In the genomic region with DNA sequence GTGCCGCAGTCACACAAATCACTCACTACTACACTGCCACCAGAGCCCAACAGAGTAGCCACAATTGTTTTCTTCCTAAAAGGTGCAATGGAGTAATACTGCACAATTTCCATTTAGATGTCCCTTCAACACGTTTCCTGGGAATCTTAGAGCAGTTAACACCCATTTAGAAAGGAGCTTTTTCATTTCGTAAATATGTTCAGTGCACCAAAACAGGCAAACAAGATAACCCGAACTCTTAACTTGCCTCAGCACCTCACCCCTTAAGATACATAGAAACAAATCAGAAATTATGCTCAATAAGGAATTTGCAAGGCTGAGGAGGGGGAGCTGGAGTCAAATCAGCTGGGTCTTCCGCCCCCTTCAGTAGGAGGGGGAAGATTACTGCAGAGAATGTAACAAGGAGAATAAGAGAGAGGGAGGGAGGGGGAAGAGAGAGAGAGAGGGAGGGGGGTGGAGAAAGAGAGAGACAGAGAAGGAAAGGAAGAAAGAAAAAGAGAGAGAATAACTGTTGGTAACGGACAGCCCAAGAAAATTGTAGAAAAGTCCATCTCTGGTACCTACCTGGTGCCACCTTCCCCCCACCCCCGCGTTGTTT, we compare ENCODE assay signal across 8 cellular contexts.
DNase-seq lines count a peak whose midpoint lies in the region; ATAC-seq, FAIRE-seq and TF ChIP-seq lines count a peak whose summit lies in the region.

No MANE protein-coding gene starts in this region.

- POLR2A ChIA-PET in PC-3 (lab: Charles Lee; ENCODE audit: unreplicated experiment) (interaction anchor here (0.5 to 0.9 kb wide), 4 partner anchors 26 to 140 kb away, joined by 3 to 14 read pairs (median 5); no protein-coding TSS in a partner anchor), endothelial cell of umbilical vein (lab: Charles Lee) (interaction anchor here (0.7 to 1.3 kb wide), 2 partner anchors 14 to 321 kb away, joined by 3 to 7 read pairs; a partner anchor contains a TSS)

- peak; percentile 37 for DNase-seq in DND-41
- DNase-seq in PC-3: no peak
- DNase-seq in endothelial cell of umbilical vein (ENCODE audit: low read depth, low spot score): peak; percentile 39
- no peak for DNase-seq in neural crest cell (ENCODE audit: low read depth, low spot score)
- no peak for DNase-seq in DMS153 treated with DMSO at 0.1 percent for 48 hours (lab: John Stamatoyannopoulos, UW; ENCODE audit: unreplicated experiment)
- no peak for DNase-seq in 8988T

- intact Hi-C loops in PC-3 (cut with micrococcal nuclease) (loop anchor here (1.0 to 5.0 kb wide), 8 partner anchors 45 to 336 kb away; no protein-coding TSS in a partner anchor), endothelial cell of umbilical vein (cut with micrococcal nuclease) (loop anchor here (1.0 kb wide), 7 partner anchors 14 to 337 kb away; no protein-coding TSS in a partner anchor)

- H3K9ac ChIP-seq in DND-41 (ENCODE audit: low read depth, low read length) (peak overlapping the region; percentile 83), PC-3 (ENCODE audit: low read length) (peak overlapping the region; percentile 82), endothelial cell of umbilical vein (replicated peaks; ENCODE audit: extremely low read depth, insufficient read depth, low read length) (peak overlapping the region; percentile 82)

- dilution Hi-C loops in endothelial cell of umbilical vein (cut with MboI; ENCODE audit: extremely low pct_ligation_motif_present, low sequenced_read_pairs): no loop called here

- no peak for FAIRE-seq in endothelial cell of umbilical vein (lab: Jason Lieb, UNC)

- H3K9me2 ChIP-seq in PC-3 (replicated peaks; ENCODE audit: low read length): no peaks in the 10 kb centered on the region

- no peaks in the 10 kb centered on the region for H3K27me3 Mint-ChIP-seq in neural crest cell (ENCODE audit: low read depth)

- H3K36me3 Mint-ChIP-seq in neural crest cell (ENCODE audit: low read depth): peaks cover 7% of the 10 kb centered on the region

- H3F3A ChIP-seq in PC-3 (ENCODE audit: low read length, unreplicated experiment): peaks cover 7% of the 10 kb centered on the region

- H3K36me3 ChIP-seq in DND-41 (ENCODE audit: insufficient read depth, low read length) (no peaks in the 10 kb centered on the region), PC-3 (ENCODE audit: low read depth, low read length) (no peaks in the 10 kb centered on the region), endothelial cell of umbilical vein (ENCODE audit: control insufficient read depth in 2 of 2, extremely low read depth in 1 of 2, insufficient read depth in 2 of 2, low read length in 2 of 2) (no peaks in the 10 kb centered on the region)

- peaks cover 22% of the 10 kb centered on the region for H3K4me1 ChIP-seq in DND-41 (ENCODE audit: insufficient read depth, low read length)
- peaks cover 48% of the 10 kb centered on the region for H3K4me1 ChIP-seq in PC-3 (ENCODE audit: insufficient read depth, low read length)
- H3K4me1 ChIP-seq in endothelial cell of umbilical vein (ENCODE audit: control insufficient read depth, extremely low read depth, insufficient read depth, low read length): peaks cover 30% of the 10 kb centered on the region

- TF ChIP-seq CTCF in DND-41 (IDR thresholded peaks at IDR 0.05; ENCODE audit: borderline replicate concordance, extremely low read depth, low read length, poor library complexity, severe bottlenecking) (peak; percentile 58), PC-3 (conservative IDR thresholded peaks at IDR 0.05; ENCODE audit: low read depth, low read length) (no peak), endothelial cell of umbilical vein (IDR thresholded peaks at IDR 0.05; ENCODE audit: extremely low read depth in 1 of 2, insufficient read depth in 1 of 2, low read depth in 1 of 2, low read length in 2 of 2) (no peak), neural crest cell (conservative IDR thresholded peaks at IDR 0.05) (no peak)

- H3K4me1 Mint-ChIP-seq in neural crest cell: peaks cover 43% of the 10 kb centered on the region

- ATAC-seq in DND-41 (ENCODE audit: insufficient read depth, low read depth) (peak; percentile 10; the same call in 2 of the 3 replicates), PC-3 (peak; percentile 1; the same call in 1 of the 2 replicates), GM19455 (IDR thresholded peaks at IDR 0.05; ENCODE audit: unreplicated experiment) (no peak), HG03280 (IDR thresholded peaks at IDR 0.05; ENCODE audit: unreplicated experiment) (no peak)

- H2AFZ ChIP-seq in DND-41 (ENCODE audit: low read depth, low read length): peak overlapping the region; percentile 94
- peak overlapping the region; percentile 91 for H2AFZ ChIP-seq in PC-3 (ENCODE audit: low read length)
- peak overlapping the region; percentile 91 for H2AFZ ChIP-seq in endothelial cell of umbilical vein (ENCODE audit: low read depth, low read length)

- H3K9me1 ChIP-seq in endothelial cell of umbilical vein (replicated peaks; ENCODE audit: control insufficient read depth, extremely low read depth, insufficient read depth, low read length): no peaks in the 10 kb centered on the region

- peaks cover 2% of the 10 kb centered on the region for H3K9me3 ChIP-seq in DND-41 (ENCODE audit: insufficient read depth, low read length, severe bottlenecking)
- H3K9me3 ChIP-seq in PC-3 (ENCODE audit: low read length): no peaks in the 10 kb centered on the region
- no peaks in the 10 kb centered on the region for H3K9me3 ChIP-seq in endothelial cell of umbilical vein (replicated peaks; ENCODE audit: control insufficient read depth, insufficient read depth, low read length)

- peak overlapping the region; percentile 99 for H3K4me3 Mint-ChIP-seq in neural crest cell

- peaks cover 8% of the 10 kb centered on the region for H3K9me3 Mint-ChIP-seq in neural crest cell

- H3K27ac ChIP-seq in DND-41 (ENCODE audit: low read length) (peak overlapping the region; percentile 98), PC-3 (ENCODE audit: low read length) (peak overlapping the region; percentile 84), endothelial cell of umbilical vein (ENCODE audit: insufficient read depth, low read depth, low read length) (peak overlapping the region; percentile 82)

- H3K79me2 ChIP-seq in DND-41 (ENCODE audit: insufficient read depth, low read length): no peaks in the 10 kb centered on the region
- no peaks in the 10 kb centered on the region for H3K79me2 ChIP-seq in PC-3 (ENCODE audit: low read length)
- H3K79me2 ChIP-seq in endothelial cell of umbilical vein (ENCODE audit: control insufficient read depth, insufficient read depth, low read length): no peaks in the 10 kb centered on the region

- BruUV-seq in PC-3 (replicated peaks; lab: Mats Ljungman, UMichigan): no TSS peak
- no TSS peak for BruUV-seq in endothelial cell of umbilical vein (replicated peaks; lab: Mats Ljungman, UMichigan)

- TF ChIP-seq POLR2A in endothelial cell of umbilical vein (IDR thresholded peaks at IDR 0.05; ENCODE audit: low read depth, low read length): no peak

- H4K20me1 ChIP-seq in DND-41 (ENCODE audit: insufficient read depth, low read length) (no peaks in the 10 kb centered on the region), PC-3 (ENCODE audit: low read length) (no peaks in the 10 kb centered on the region), endothelial cell of umbilical vein (replicated peaks; ENCODE audit: control insufficient read depth, extremely low read depth, insufficient read depth, low read length) (no peaks in the 10 kb centered on the region)

- H3K27me3 ChIP-seq in DND-41 (ENCODE audit: insufficient read depth, low read length, poor library complexity) (no peaks in the 10 kb centered on the region), PC-3 (ENCODE audit: low read length) (no peaks in the 10 kb centered on the region), endothelial cell of umbilical vein (ENCODE audit: control insufficient read depth in 2 of 2, insufficient read depth in 2 of 2, low read length in 2 of 2) (no peaks in the 10 kb centered on the region)

- H3K4me2 ChIP-seq in DND-41 (ENCODE audit: insufficient read depth, low read length): peak overlapping the region; percentile 83
- H3K4me2 ChIP-seq in PC-3 (ENCODE audit: low read length): peak overlapping the region; percentile 90
- peak overlapping the region; percentile 87 for H3K4me2 ChIP-seq in endothelial cell of umbilical vein (ENCODE audit: insufficient read depth, low read length)

- peak overlapping the region; percentile 52 to 69; a peak in 3 of 4 replicates for H3K4me3 ChIP-seq in DND-41 (ENCODE audit: low read depth in 1 of 2, low read length in 2 of 2)
- H3K4me3 ChIP-seq in PC-3 (ENCODE audit: low read length): peak overlapping the region; percentile 72
- peak overlapping the region; percentile 47 to 81 (median 67) for H3K4me3 ChIP-seq in endothelial cell of umbilical vein (replicated peaks in 1 of 3; ENCODE audit: insufficient read depth in 1 of 3, low read depth in 1 of 3, low read length in 3 of 3)

- peak overlapping the region; percentile 100 for H3K27ac Mint-ChIP-seq in neural crest cell (ENCODE audit: unreplicated experiment)

- CTCF ChIA-PET in PC-3 (lab: Charles Lee): interaction anchor here (0.5 to 1.9 kb wide), 6 partner anchors 15 to 293 kb away, joined by 3 to 14 read pairs (median 4); no protein-coding TSS in a partner anchor
- CTCF ChIA-PET in endothelial cell of umbilical vein (lab: Charles Lee): interaction anchor here (0.7 to 6.3 kb wide), 28 partner anchors 12 to 1786 kb away, joined by 3 to 98 read pairs (median 8); a partner anchor contains a TSS

TF ChIP-seq in endothelial cell of umbilical vein, 7 proteins besides CTCF, POLR2A, EP300 and RAD21:
- no peak for TF ChIP-seq EZH2 (IDR thresholded peaks at IDR 0.05; ENCODE audit: borderline replicate concordance, low read depth, low read length, severe bottlenecking)
- no peak for TF ChIP-seq MYC (IDR thresholded peaks at IDR 0.05; ENCODE audit: low read depth, low read length)
- no peak for TF ChIP-seq FOS (IDR thresholded peaks at IDR 0.05; ENCODE audit: borderline replicate concordance, insufficient read depth, low read length)
- no peak for TF ChIP-seq JUN (IDR thresholded peaks at IDR 0.05; ENCODE audit: borderline replicate concordance, insufficient read depth, insufficient read length, low read depth)
- no peak for TF ChIP-seq GATA2 (IDR thresholded peaks at IDR 0.05; ENCODE audit: insufficient read depth, insufficient read length, low read depth, low read length)
- TF ChIP-seq, protein P1, sequence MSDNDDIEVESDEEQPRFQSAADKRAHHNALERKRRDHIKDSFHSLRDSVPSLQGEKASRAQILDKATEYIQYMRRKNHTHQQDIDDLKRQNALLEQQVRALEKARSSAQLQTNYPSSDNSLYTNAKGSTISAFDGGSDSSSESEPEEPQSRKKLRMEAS (IDR thresholded peaks at IDR 0.05; ENCODE audit: insufficient read depth, insufficient read length): no peak
- no peak for TF ChIP-seq POLR2AphosphoS5 (IDR thresholded peaks at IDR 0.05; ENCODE audit: insufficient read depth, low read depth, low read length)

Comparison
In these comparisons a context has a peak if more than half of its experiments do, and no peak if none do; other contexts are left out.
1. ATAC-seq: peak in DND-41 (single experiment) and PC-3 (single experiment); none in GM19455 (single experiment) and HG03280 (single experiment).
2. DNase-seq: peak in DND-41 (single experiment) and endothelial cell of umbilical vein (single experiment); none in PC-3 (single experiment), neural crest cell (single experiment), DMS153 treated with DMSO at 0.1 percent for 48 hours (single experiment) and 8988T (single experiment).
3. Peak in every context shown above with its lines, with median percentiles within 50 percentile points of each other: H2AFZ ChIP-seq, H3K27ac ChIP-seq, H3K4me2 ChIP-seq, H3K4me3 ChIP-seq and H3K9ac ChIP-seq.